Comparison of ENCODE assay signal across 27 cellular contexts in the genomic region with DNA sequence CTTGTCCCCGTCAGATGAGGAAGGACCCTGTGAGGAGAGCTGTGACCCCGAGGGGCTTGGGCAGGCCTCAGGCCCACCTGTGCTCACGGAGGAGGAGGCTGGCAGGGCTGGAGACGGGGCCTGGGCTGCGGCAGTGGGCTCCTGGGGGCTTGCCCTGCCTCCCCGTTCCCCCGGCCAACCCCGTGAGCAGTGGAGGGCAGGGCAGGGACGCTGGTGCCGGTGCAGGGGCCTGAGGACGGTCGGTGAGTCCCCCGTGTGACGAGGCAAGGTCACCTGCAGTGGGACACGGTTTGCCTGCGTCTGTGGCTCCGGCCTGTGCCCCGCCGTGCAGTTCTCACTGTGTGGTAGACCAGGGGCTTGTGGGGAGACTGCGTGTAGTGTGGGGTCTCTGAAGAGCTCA.
"Had no signal": no experiment of that assay in that cellular context is flagged by ENCODE, and none has a peak within 500 bp of the region (broad histone marks: within the 10 kb centered on the region; RNA-seq: fewer than 3 reads in every experiment).

No MANE protein-coding gene starts in this region.

- DNase-seq: activated CD4-positive, alpha-beta T cell treated with anti-CD3 and anti-CD28 coated beads for 36 hours; activated CD4-positive, alpha-beta T cell treated with anti-CD3 and anti-CD28 coated beads, Interleukin-2, amount 10 ng/mL, durations not matched to agents 7 days and 5 days; activated CD4-positive, alpha-beta T cell treated with anti-CD3 and anti-CD28 coated beads, Interleukin-2, amount 50 U/mL, for 48 hours; activated CD8-positive, alpha-beta T cell treated with anti-CD3 and anti-CD28 coated beads, Interleukin-2, amount 10 ng/mL, durations not matched to agents 7 days and 5 days; activated gamma-delta T cell treated with Interleukin-2 at 50 U/mL for 16 hours; activated naive CD4-positive, alpha-beta T cell treated with anti-CD3 and anti-CD28 coated beads for 36 hours; anterior cingulate cortex; cerebellar nuclear complex; NCI-H1092 treated with DMSO at 0.1 percent for 48 hours; NCI-H146; NCI-H187; NCI-H2029 treated with DMSO at 0.1 percent for 48 hours; NCI-H2107; NCI-H2171; NCI-H510A; NCI-H526; NCI-H748 treated with DMSO at 0.1 percent for 48 hours; NK-92 treated with Interleukin-12 subunit alpha and Interleukin-12 subunit beta, amount 100 ng/mL, for 24 hours; PC-3; Right ventricle myocardium superior; SJCRH30; T1000 had no signal

- H3K4me3 ChIP-seq: SJCRH30, SK-N-MC had no signal

- H3K9me3 Mint-ChIP-seq: activated CD4-positive, alpha-beta T cell treated with anti-CD3 and anti-CD28 coated beads, Interleukin-2, amount 10 ng/mL, durations not matched to agents 7 days and 5 days; activated naive CD4-positive, alpha-beta T cell treated with anti-CD3 and anti-CD28 coated beads for 36 hours; activated naive CD4-positive, alpha-beta T cell treated with anti-CD3 and anti-CD28 coated beads, Interleukin-2, amount 50 U/mL, for 72 hours; activated T-cell treated with anti-CD3 and anti-CD28 coated beads, Interleukin-2, amount 50 U/mL, for 24 hours; brain; WTC11 had no signal

- H3K27ac Mint-ChIP-seq: activated CD4-positive, alpha-beta T cell treated with anti-CD3 and anti-CD28 coated beads for 36 hours; activated CD4-positive, alpha-beta T cell treated with anti-CD3 and anti-CD28 coated beads, Interleukin-2, amount 10 ng/mL, durations not matched to agents 7 days and 5 days; activated CD8-positive, alpha-beta T cell treated with anti-CD3 and anti-CD28 coated beads, Interleukin-2, amount 10 ng/mL, durations not matched to agents 7 days and 5 days; activated naive CD4-positive, alpha-beta T cell treated with anti-CD3 and anti-CD28 coated beads for 36 hours; activated naive CD4-positive, alpha-beta T cell treated with anti-CD3 and anti-CD28 coated beads, Interleukin-2, amount 50 U/mL, for 72 hours; activated T-cell treated with anti-CD3 and anti-CD28 coated beads, Interleukin-2, amount 50 U/mL, for 24 hours; brain; WTC11 had no signal

- H3K27ac ChIP-seq: SJCRH30, SK-N-MC had no signal

- H3K36me3 ChIP-seq: SJCRH30 had no signal

- ATAC-seq: activated CD4-positive, alpha-beta T cell treated with anti-CD3 and anti-CD28 coated beads for 36 hours; PC-3 had no signal

- H3K27me3 Mint-ChIP-seq: activated CD4-positive, alpha-beta T cell treated with anti-CD3 and anti-CD28 coated beads for 36 hours; activated CD4-positive, alpha-beta T cell treated with anti-CD3 and anti-CD28 coated beads, Interleukin-2, amount 10 ng/mL, durations not matched to agents 7 days and 5 days; activated T-cell treated with anti-CD3 and anti-CD28 coated beads, Interleukin-2, amount 50 U/mL, for 24 hours; brain had no signal

- H3K9me3 ChIP-seq: SJCRH30 had no signal

- H3K27me3 ChIP-seq: SJCRH30 had no signal

- H3K4me3 Mint-ChIP-seq: activated CD4-positive, alpha-beta T cell treated with anti-CD3 and anti-CD28 coated beads for 36 hours; activated CD4-positive, alpha-beta T cell treated with anti-CD3 and anti-CD28 coated beads, Interleukin-2, amount 10 ng/mL, durations not matched to agents 7 days and 5 days; activated CD8-positive, alpha-beta T cell treated with anti-CD3 and anti-CD28 coated beads, Interleukin-2, amount 10 ng/mL, durations not matched to agents 7 days and 5 days; activated naive CD4-positive, alpha-beta T cell treated with anti-CD3 and anti-CD28 coated beads for 36 hours; activated T-cell treated with anti-CD3 and anti-CD28 coated beads, Interleukin-2, amount 50 U/mL, for 24 hours; brain; WTC11 had no signal

- H3K36me3 Mint-ChIP-seq: activated naive CD4-positive, alpha-beta T cell treated with anti-CD3 and anti-CD28 coated beads, Interleukin-2, amount 50 U/mL, for 72 hours; brain; WTC11 had no signal

- H3K4me1 ChIP-seq: SJCRH30 had no signal
